1 cellular context compared by ENCODE assay signal in the genomic region with DNA sequence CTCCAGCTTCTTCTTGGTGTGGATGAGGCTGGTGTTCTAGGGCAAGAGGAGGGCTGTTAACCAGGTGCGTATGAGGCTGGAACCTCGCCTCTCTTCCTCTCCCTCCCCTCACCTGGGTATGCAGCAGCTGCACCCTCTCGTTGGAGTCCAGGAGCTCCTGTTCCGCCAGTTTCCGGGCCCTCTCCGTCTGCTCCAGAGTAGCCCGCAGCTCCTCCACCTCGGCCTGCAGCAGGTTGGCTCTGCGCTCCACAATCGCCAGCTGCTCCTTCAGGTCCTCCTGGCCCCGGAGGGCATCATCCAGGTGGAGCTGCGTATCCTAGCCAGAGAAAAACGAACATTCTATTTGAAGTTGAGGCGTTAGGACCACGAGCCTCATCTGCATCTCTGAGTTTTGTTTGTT.
TF ChIP-seq lines count a peak whose summit lies in the region.

No MANE protein-coding gene starts in this region.

TF ChIP-seq in H1, 55 proteins besides CTCF, POLR2A, EP300 and RAD21:
- TF ChIP-seq E2F6 (IDR thresholded peaks at IDR 0.05) (no peak), SP2 (IDR thresholded peaks at IDR 0.05; ENCODE audit: low read length) (no peak), SP4 (IDR thresholded peaks at IDR 0.05; ENCODE audit: low read length) (no peak), POLR2AphosphoS5 (IDR thresholded peaks at IDR 0.05; ENCODE audit: low read depth, low read length) (no peak), PHF8 (conservative IDR thresholded peaks at IDR 0.05; ENCODE audit: low read depth, low read length) (no peak), SP1 (IDR thresholded peaks at IDR 0.05; ENCODE audit: low read depth, low read length) (no peak), TCF12 (IDR thresholded peaks at IDR 0.05; ENCODE audit: low read depth, low read length) (no peak), RFX5 (IDR thresholded peaks at IDR 0.05; ENCODE audit: borderline replicate concordance, low read depth, low read length) (no peak), SIN3A (conservative IDR thresholded peaks at IDR 0.05 in 1 of 2, IDR thresholded peaks at IDR 0.05 in 1 of 2; ENCODE audit: low read depth in 1 of 2, low read length in 2 of 2) (no peak), ASH2L (IDR thresholded peaks at IDR 0.05; ENCODE audit: low read length) (no peak), JUN (IDR thresholded peaks at IDR 0.05; ENCODE audit: low read depth, low read length) (no peak), ZNF274 (IDR thresholded peaks at IDR 0.05; ENCODE audit: borderline replicate concordance, extremely low read depth, low read length) (no peak)
